9 cellular contexts compared by ENCODE assay signal in the genomic region with DNA sequence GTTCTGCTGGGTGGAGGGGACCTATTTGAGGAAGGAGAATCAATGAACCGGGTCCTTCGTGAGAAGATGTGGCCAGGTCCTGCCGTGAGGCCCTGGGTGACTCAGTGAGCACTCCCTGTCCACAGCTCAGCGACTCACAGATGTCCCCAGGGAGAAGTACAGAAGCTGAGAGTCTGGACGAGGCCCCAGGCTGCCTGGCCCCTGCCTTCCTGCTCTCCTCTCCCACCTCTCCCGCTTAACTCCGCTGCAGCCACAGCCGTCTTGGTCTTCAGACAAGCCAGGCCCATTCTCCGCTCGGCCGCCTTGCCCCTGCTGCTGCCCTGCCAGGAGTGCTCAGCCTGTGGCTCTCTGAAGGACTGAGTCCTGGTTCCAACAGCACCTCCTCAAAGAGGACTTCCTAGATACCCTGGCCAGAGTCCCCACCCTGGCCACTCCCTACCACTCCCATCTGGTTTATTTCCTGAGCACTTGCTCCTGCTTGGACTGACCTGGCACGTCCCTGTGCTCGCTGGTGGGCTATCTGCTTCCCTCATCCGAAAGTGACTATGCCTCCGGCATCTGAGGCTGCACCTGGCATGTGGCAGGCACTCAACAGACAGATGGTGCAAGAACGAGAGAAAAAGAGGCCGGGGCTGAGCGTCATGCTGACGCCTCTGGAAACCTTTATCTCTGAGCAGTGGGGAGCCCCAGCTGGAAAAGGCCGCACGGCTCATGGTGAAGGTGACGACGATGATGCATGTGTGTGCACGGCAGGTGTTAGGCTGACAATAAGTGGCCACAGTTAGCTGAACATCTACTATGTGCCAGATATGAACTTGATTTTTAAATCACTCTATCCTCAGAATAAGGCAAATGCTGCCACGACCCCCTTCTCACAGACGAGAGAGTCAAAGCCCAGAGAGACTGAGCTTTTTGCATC. TPM values are rescaled to one million over a fixed set of nuclear protein-coding genes. Genes with fewer than 3 reads are reported as not detected.
A peak's percentile ranks its signal among the peaks of the same experiment; 100 is the strongest.
DNase-seq lines count a peak whose midpoint lies in the region; ATAC-seq and TF ChIP-seq lines count a peak whose summit lies in the region.
"Had no signal": no experiment of that assay in that cellular context is flagged by ENCODE, and none has a peak within 500 bp of the region (broad histone marks: within the 10 kb centered on the region; RNA-seq: fewer than 3 reads in every experiment).

No MANE protein-coding gene starts in this region.

- H2BK12ac ChIP-seq in trophoblast cell (ENCODE audit: low read length): peak overlapping the region; percentile 88

- no peaks in the 10 kb centered on the region for H3K9me3 ChIP-seq in HEK293 (ENCODE audit: control insufficient read depth, insufficient read depth, low read depth, low read length)
- H3K9me3 ChIP-seq in trophoblast cell (ENCODE audit: insufficient read depth, low read depth, low read length): no peaks in the 10 kb centered on the region

- H3K79me2 ChIP-seq in trophoblast cell (ENCODE audit: control insufficient read depth, insufficient read depth, low read length, poor library complexity): no peaks in the 10 kb centered on the region

- no peak overlapping the region for H2AFZ ChIP-seq in trophoblast cell (ENCODE audit: insufficient read depth, low read length, poor library complexity)

- H3K14ac ChIP-seq in trophoblast cell (ENCODE audit: low read length): peak overlapping the region; percentile 1

- no peak overlapping the region for H2AK5ac ChIP-seq in trophoblast cell (ENCODE audit: low read length)

- H3K18ac ChIP-seq in trophoblast cell (ENCODE audit: low read length): peak overlapping the region; percentile 56

- POLR2A ChIA-PET in HEK293 (lab: Yijun Ruan, JAX): no interaction called here

- no peak overlapping the region for H4K8ac ChIP-seq in trophoblast cell (ENCODE audit: low read depth, low read length)

- H3K4me1 ChIP-seq in HEK293 (ENCODE audit: control insufficient read depth, insufficient read depth, low read length): no peaks in the 10 kb centered on the region
- H3K4me1 ChIP-seq in trophoblast cell (ENCODE audit: control insufficient read depth in 1 of 2, insufficient read depth in 2 of 2, low read length in 2 of 2): peaks cover 18 to 20% of the 10 kb centered on the region in 2 experiments

- no peak overlapping the region for H3K4ac ChIP-seq in trophoblast cell (ENCODE audit: low read depth, low read length)

- TF ChIP-seq POLR2A in GM18505 (IDR thresholded peaks at IDR 0.05; ENCODE audit: borderline replicate concordance, extremely low read depth, insufficient read depth, insufficient read length): peak; percentile 59

- H3K23ac ChIP-seq in trophoblast cell (ENCODE audit: low read length): no peak overlapping the region

- DNase-seq in NCI-H524 treated with DMSO at 0.1 percent for 48 hours (lab: John Stamatoyannopoulos, UW): peak; percentile 57
- peak in 1 of 2 donors; percentile 65 for DNase-seq in trophoblast cell
- no peak for DNase-seq in activated CD8-positive, alpha-beta memory T cell treated with anti-CD3 and anti-CD28 coated beads, Interleukin-2, amount 50 U/mL, for 48 hours
- DNase-seq in DMS53 (lab: John Stamatoyannopoulos, UW): no peak
- DNase-seq in Kasumi-1 (lab: John Stamatoyannopoulos, UW): no peak
- DNase-seq: effector CD8-positive, alpha-beta T cell; GOT3 had no signal

- TF ChIP-seq CTCF in HEK293 (tag by site-specific recombination; IDR thresholded peaks at IDR 0.05): no peak

- H3K4me3 ChIP-seq in HEK293 (ENCODE audit: low read depth, low read length): no peak overlapping the region
- no peak overlapping the region for H3K4me3 ChIP-seq in trophoblast cell (ENCODE audit: low read depth, low read length)

- peak overlapping the region; percentile 9 for H4K12ac ChIP-seq in trophoblast cell (ENCODE audit: low read depth, low read length)

- peaks cover 12% of the 10 kb centered on the region for H3K79me1 ChIP-seq in trophoblast cell (ENCODE audit: low read length)

- H4K91ac ChIP-seq in trophoblast cell (ENCODE audit: low read depth, low read length): peak overlapping the region; percentile 74

- H3K9ac ChIP-seq in trophoblast cell (ENCODE audit: low read length): no peak overlapping the region

- H3K36me3 ChIP-seq in HEK293 (ENCODE audit: control insufficient read depth in 2 of 2, insufficient read depth in 1 of 2, low read length in 2 of 2) (no peaks in the 10 kb centered on the region), trophoblast cell (ENCODE audit: control insufficient read depth in 1 of 2, insufficient read depth in 2 of 2, low read length in 2 of 2) (no peaks in the 10 kb centered on the region)

- H3K27me3 ChIP-seq in trophoblast cell (ENCODE audit: insufficient read depth, low read length): no peaks in the 10 kb centered on the region

- H3K4me2 ChIP-seq in trophoblast cell (ENCODE audit: low read length): no peak overlapping the region

- H3K27ac ChIP-seq in HEK293 (ENCODE audit: extremely low read depth, low read depth, low read length): no peak overlapping the region
- H3K27ac ChIP-seq in trophoblast cell (ENCODE audit: low read depth, low read length): no peak overlapping the region

- no peak overlapping the region for H2BK5ac ChIP-seq in trophoblast cell (ENCODE audit: low read depth, low read length, poor library complexity)

- H2BK120ac ChIP-seq in trophoblast cell (ENCODE audit: insufficient read depth, low read length, poor library complexity): peak overlapping the region; percentile 81

- ATAC-seq in GM18505 (IDR thresholded peaks at IDR 0.05; ENCODE audit: unreplicated experiment): no peak

- CTCF ChIA-PET in HEK293 (lab: Yijun Ruan, JAX): interaction anchor here (1.0 to 3.5 kb wide), 3 partner anchors 9 to 38 kb away, joined by 3 to 30 read pairs (median 4); no protein-coding TSS in a partner anchor

- WGBS in trophoblast cell (ENCODE audit: extremely low coverage, insufficient coverage, insufficient read length): no CpG with 5 or more reads among the region's 26 CpGs

TF ChIP-seq in HEK293, 187 proteins besides CTCF, POLR2A, EP300 and RAD21:
- no peak for TF ChIP-seq ZNF184 (tag by site-specific recombination; IDR thresholded peaks at IDR 0.05)
- no peak for TF ChIP-seq ZNF280D (tag by site-specific recombination; IDR thresholded peaks at IDR 0.05)
- peak; percentile 73 for TF ChIP-seq ZIC2 (tag by site-specific recombination; IDR thresholded peaks at IDR 0.05)
- TF ChIP-seq ZNF658 (tag by site-specific recombination; IDR thresholded peaks at IDR 0.05): no peak
- no peak for TF ChIP-seq ZNF211 (tag by site-specific recombination; IDR thresholded peaks at IDR 0.05; ENCODE audit: low read depth)
- TF ChIP-seq ZNF473 (tag by site-specific recombination; IDR thresholded peaks at IDR 0.05): no peak
- TF ChIP-seq ZNF146 (tag by site-specific recombination; IDR thresholded peaks at IDR 0.05): no peak
- TF ChIP-seq ZNF302 (tag by site-specific recombination; IDR thresholded peaks at IDR 0.05; ENCODE audit: low read depth): no peak
- TF ChIP-seq ZNF776 (tag by site-specific recombination; IDR thresholded peaks at IDR 0.05; ENCODE audit: borderline replicate concordance): no peak
- no peak for TF ChIP-seq ZNF501 (tag by site-specific recombination; IDR thresholded peaks at IDR 0.05)
- TF ChIP-seq ZNF555 (tag by site-specific recombination; conservative IDR thresholded peaks at IDR 0.05): no peak
- TF ChIP-seq ZNF76 (tag by site-specific recombination; IDR thresholded peaks at IDR 0.05; ENCODE audit: borderline replicate concordance, low read depth): no peak
- TF ChIP-seq GFI1B (tag by site-specific recombination; IDR thresholded peaks at IDR 0.05): no peak
- peak; percentile 52 for TF ChIP-seq ZNF664 (tag by site-specific recombination; IDR thresholded peaks at IDR 0.05)
- TF ChIP-seq ZNF785 (tag by site-specific recombination; IDR thresholded peaks at IDR 0.05): no peak
- TF ChIP-seq ZNF548 (tag by site-specific recombination; IDR thresholded peaks at IDR 0.05): no peak
- TF ChIP-seq ZNF404 (tag by site-specific recombination; IDR thresholded peaks at IDR 0.05): no peak
- TF ChIP-seq ZNF449 (tag by site-specific recombination; IDR thresholded peaks at IDR 0.05): no peak
- TF ChIP-seq KLF1 (tag by site-specific recombination; IDR thresholded peaks at IDR 0.05): peak; percentile 82
- TF ChIP-seq ZNF747 (tag by site-specific recombination; IDR thresholded peaks at IDR 0.05): no peak

RNA-seq across cellular contexts. Expression of gene TNFRSF13B, which starts 9.2 kb away (rescaled TPM):
- polyA plus RNA-seq in trophoblast cell (2013): not detected in 2 replicates
